In the genomic region with DNA sequence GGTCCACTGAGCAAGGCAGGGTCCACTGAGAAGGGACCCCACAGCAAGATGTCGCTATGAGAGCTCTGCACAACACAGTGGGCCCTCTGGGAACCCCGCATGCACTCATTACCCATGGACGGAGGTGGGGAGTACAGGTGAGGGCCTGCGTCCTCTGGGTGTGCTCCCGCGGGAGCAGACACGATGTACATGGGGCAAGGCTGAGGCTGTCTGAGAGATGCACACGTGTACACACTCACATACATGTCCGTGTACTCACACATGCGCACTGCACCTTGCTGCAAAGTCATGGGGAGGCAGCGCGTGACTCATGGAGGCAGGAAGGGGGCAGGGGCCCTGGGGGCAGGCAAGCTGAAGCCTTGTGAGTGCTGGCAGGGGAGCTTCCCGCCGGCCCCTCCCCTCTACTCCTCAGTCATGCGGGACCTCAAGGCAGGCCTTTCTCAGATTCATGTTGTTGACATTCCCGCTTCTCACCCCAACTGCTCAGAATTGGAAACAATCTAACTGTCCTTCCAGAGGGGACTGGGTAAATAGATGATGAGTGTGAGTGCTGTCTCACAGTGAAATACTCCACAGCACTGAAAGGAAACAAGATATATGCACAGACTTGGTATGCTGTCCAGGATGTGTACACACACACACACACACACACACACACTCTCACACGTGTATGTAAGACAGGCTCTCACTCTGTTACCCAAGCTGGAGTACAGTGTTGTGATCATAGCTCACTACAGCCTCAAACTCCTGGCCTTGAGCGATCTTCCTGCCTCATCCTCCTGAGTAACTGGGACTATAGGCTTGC, we compare ENCODE assay signal across 9 cellular contexts. TPM values are rescaled to one million over a fixed set of nuclear protein-coding genes. Genes with fewer than 3 reads are reported as not detected.
DNase-seq lines count a peak whose midpoint lies in the region; ATAC-seq and TF ChIP-seq lines count a peak whose summit lies in the region.
"Had no signal": no experiment of that assay in that cellular context is flagged by ENCODE, and none has a peak within 500 bp of the region (broad histone marks: within the 10 kb centered on the region; RNA-seq: fewer than 3 reads in every experiment).

No MANE protein-coding gene starts in this region.

- peaks cover 0 to 3% (median 2%) of the 10 kb centered on the region in 3 donors for H3K27me3 ChIP-seq in psoas muscle (ENCODE audit: insufficient read depth in 3 of 3, low read length in 2 of 3)

- no peaks in the 10 kb centered on the region for H3K36me3 ChIP-seq in psoas muscle (ENCODE audit: insufficient read depth in 1 of 2, low read depth in 1 of 2)

- DNase-seq in NCI-H748 (lab: John Stamatoyannopoulos, UW; ENCODE audit: unreplicated experiment) (peak; percentile 15), NCI-H748 treated with DMSO at 0.1 percent for 48 hours (lab: John Stamatoyannopoulos, UW) (no peak), RPMI7951 (ENCODE audit: low read depth) (peak; percentile 96), fibroblast of peridontal ligament (ENCODE audit: extremely low read depth) (peak; percentile 5), smooth muscle cell of the brain vasculature (ENCODE audit: low read depth, low spot score) (peak; percentile 41), GM10266 (ENCODE audit: extremely low spot score) (no peak), psoas muscle (no peak)
- DNase-seq: Karpas-422 had no signal

- H3K9me3 ChIP-seq in psoas muscle: no peaks in the 10 kb centered on the region

- no peak overlapping the region for H3K4me3 ChIP-seq in psoas muscle

- no peak for ATAC-seq in psoas muscle
- ATAC-seq in GM18907 (IDR thresholded peaks at IDR 0.05; ENCODE audit: unreplicated experiment): no peak

- intact Hi-C loops in psoas muscle (cut with DNase I): no loop called here

- H3K27ac ChIP-seq in psoas muscle: no peak overlapping the region

- WGBS in psoas muscle, 3 donors: 61 to 63% (median 62%) methylated on average over 18 of the region's 18 CpGs

- no peak for TF ChIP-seq CTCF in GM10266 (IDR thresholded peaks at IDR 0.05; ENCODE audit: control insufficient read depth, insufficient read depth, low read depth, missing control alignments)
- TF ChIP-seq CTCF in psoas muscle (IDR thresholded peaks at IDR 0.05): no peak

- H3K4me1 ChIP-seq in psoas muscle: no peaks in the 10 kb centered on the region

RNA-seq across cellular contexts. Expression of a gene that starts 40.0 kb away (rescaled TPM):
- 2.9 and 3.1 TPM in 2 replicates for total RNA-seq in RPMI7951 (2014; rRNA removed; shearing (Covaris generic))
- 1 to 10 TPM in 2 of 4 donors, under 1 TPM in 2; 0.19 to 4.1 (median 0.99) TPM for total RNA-seq in psoas muscle
- polyA plus RNA-seq in psoas muscle: 1 to 10 TPM in 1 of 3 donors, under 1 TPM in 2; 0.46 to 1.6 (median 0.77) TPM

Comparison
In these comparisons a context has a peak if more than half of its experiments do, and no peak if none do; other contexts are left out.
1. DNase-seq: peak in NCI-H748 (single experiment), RPMI7951 (single experiment), fibroblast of peridontal ligament (single experiment) and smooth muscle cell of the brain vasculature (single experiment); none in NCI-H748 treated with DMSO at 0.1 percent for 48 hours (single experiment), GM10266 (single experiment) and psoas muscle (0 of 2).